Comparison of ENCODE assay signal across 11 cellular contexts in genomic region chr9:92098638-92099037, GRCh38. TPM values are rescaled to one million over a fixed set of nuclear protein-coding genes. Genes with fewer than 3 reads are reported as not detected.
DNase-seq lines count a peak whose midpoint lies in the region; ATAC-seq and TF ChIP-seq lines count a peak whose summit lies in the region.
"Had no signal": no experiment of that assay in that cellular context is flagged by ENCODE, and none has a peak within 500 bp of the region (broad histone marks: within the 10 kb centered on the region; RNA-seq: fewer than 3 reads in every experiment).

No MANE protein-coding gene starts in this region.

- WGBS in heart right ventricle, 2 donors, result 22 to 58% methylated on average over 1 of the region's 1 CpG
- WGBS in heart left ventricle, 4 donors, result 40 to 66% (median 45%) methylated on average over 1 of the region's 1 CpG
- WGBS in tibial nerve, 2 donors, result 53 to 59% methylated on average over 1 of the region's 1 CpG

- peak overlapping the region in 6 of 10 donors; percentile 25 to 44 (median 27) for H3K4me3 ChIP-seq in heart right ventricle
- peak overlapping the region in 5 of 12 donors; percentile 19 to 49 (median 37) for H3K4me3 ChIP-seq in heart left ventricle
- H3K4me3 ChIP-seq in dorsolateral prefrontal cortex, result peak overlapping the region in 40 of 59 donors; percentile 5 to 60 (median 44)
- peak overlapping the region; percentile 11 to 30 for H3K4me3 ChIP-seq in tibial artery
- H3K4me3 ChIP-seq in tibial nerve, result no peak overlapping the region
- H3K4me3 ChIP-seq: SJSA1 had no signal

- TF ChIP-seq CTCF in heart right ventricle (IDR thresholded peaks at IDR 0.05), result no peak
- TF ChIP-seq CTCF in heart left ventricle (IDR thresholded peaks at IDR 0.05), result no peak
- TF ChIP-seq CTCF in dorsolateral prefrontal cortex (IDR thresholded peaks at IDR 0.05 in 54 of 56, conservative IDR thresholded peaks at IDR 0.05 in 2 of 56; ENCODE audit: low read depth in 1 of 56, partially characterized antibody in 56 of 56), result no peak
- TF ChIP-seq CTCF in tibial artery (IDR thresholded peaks at IDR 0.05), result no peak
- no peak for TF ChIP-seq CTCF in tibial nerve (IDR thresholded peaks at IDR 0.05)

- TF ChIP-seq EP300 in tibial nerve (IDR thresholded peaks at IDR 0.05), result no peak

- peaks cover 0 to 11% (median 0%) of the 10 kb centered on the region in 11 donors for H3K9me3 ChIP-seq in heart right ventricle
- peaks cover 0 to 14% (median 0%) of the 10 kb centered on the region in 12 donors for H3K9me3 ChIP-seq in heart left ventricle
- no peaks in the 10 kb centered on the region for H3K9me3 ChIP-seq in tibial artery
- H3K9me3 ChIP-seq in tibial nerve, result peaks cover 0 to 13% (median 0%) of the 10 kb centered on the region in 4 donors
- H3K9me3 ChIP-seq: SJSA1 had no signal

- no peak for TF ChIP-seq POLR2A in heart left ventricle (IDR thresholded peaks at IDR 0.05)
- TF ChIP-seq POLR2A in tibial nerve (IDR thresholded peaks at IDR 0.05), result no peak

- ATAC-seq in heart right ventricle (no peak), heart left ventricle (no peak), HG03196 (IDR thresholded peaks at IDR 0.05; ENCODE audit: unreplicated experiment) (peak; percentile 61), SK-N-SH treated with all-trans-retinoic acid at 6 μM for 48 hours (no peak)

- intact Hi-C loops in heart right ventricle (cut with DNase I), result no loop called here
- intact Hi-C loops in heart left ventricle (cut with DNase I), result no loop called here
- intact Hi-C loops in dorsolateral prefrontal cortex (cut with DNase I), result no loop called here
- intact Hi-C loops in tibial artery (cut with DNase I; ENCODE audit: low total_unique reads), result no loop called here

- H3K27ac ChIP-seq in heart right ventricle (peak overlapping the region in 1 of 10 donors; percentile 54), heart left ventricle (peak overlapping the region in 2 of 12 donors; percentile 21 to 39), dorsolateral prefrontal cortex (peak overlapping the region in 21 of 59 donors; percentile 2 to 85 (median 50)), tibial artery (no peak overlapping the region), tibial nerve (no peak overlapping the region)
- H3K27ac ChIP-seq: SJSA1 had no signal

- H3K36me3 ChIP-seq in heart right ventricle, result peaks cover 0 to 35% (median 0%) of the 10 kb centered on the region in 9 donors
- H3K36me3 ChIP-seq in heart left ventricle, result peaks cover 0 to 26% (median 7%) of the 10 kb centered on the region in 9 donors
- H3K36me3 ChIP-seq in tibial artery, result peaks cover 14 to 15% (median 15%) of the 10 kb centered on the region in 3 donors
- H3K36me3 ChIP-seq in tibial nerve, result peaks cover 0 to 39% (median 0%) of the 10 kb centered on the region in 3 donors

- peaks cover 0 to 14% (median 0%) of the 10 kb centered on the region in 9 donors for H3K4me1 ChIP-seq in heart right ventricle
- H3K4me1 ChIP-seq in heart left ventricle, result peaks cover 0 to 14% (median 0%) of the 10 kb centered on the region in 12 donors
- H3K4me1 ChIP-seq in tibial artery, result no peaks in the 10 kb centered on the region
- peaks cover 0 to 8% (median 0%) of the 10 kb centered on the region in 4 donors for H3K4me1 ChIP-seq in tibial nerve

- no peaks in the 10 kb centered on the region for H3K27me3 ChIP-seq in heart right ventricle
- no peaks in the 10 kb centered on the region for H3K27me3 ChIP-seq in heart left ventricle
- no peaks in the 10 kb centered on the region for H3K27me3 ChIP-seq in dorsolateral prefrontal cortex
- no peaks in the 10 kb centered on the region for H3K27me3 ChIP-seq in tibial artery
- H3K27me3 ChIP-seq in tibial nerve, result no peaks in the 10 kb centered on the region
- H3K27me3 ChIP-seq: SJSA1 had no signal

- no peak for DNase-seq in heart right ventricle
- no peak for DNase-seq in heart left ventricle
- DNase-seq in dorsolateral prefrontal cortex, result no peak
- DNase-seq in tibial artery, result no peak
- DNase-seq in tibial nerve (ENCODE audit: low spot score in 2 of 2), result no peak
- DNase-seq in NCI-H2081 treated with DMSO at 0.1 percent for 48 hours (lab: John Stamatoyannopoulos, UW), result no peak
- DNase-seq: AML-193, NCI-H446 treated with DMSO at 0.1 percent for 48 hours had no signal

TF ChIP-seq in SK-N-SH treated with all-trans-retinoic acid at 6 μM for 48 hours, 23 proteins besides CTCF, POLR2A, EP300 and RAD21:
- TF ChIP-seq ARNTL (CRISPR knock-in tag; IDR thresholded peaks at IDR 0.05; ENCODE audit: borderline replicate concordance, low read depth) (no peak), BACH2 (CRISPR knock-in tag; IDR thresholded peaks at IDR 0.05; ENCODE audit: borderline replicate concordance) (no peak), ZFP30 (CRISPR knock-in tag; IDR thresholded peaks at IDR 0.05) (no peak), ZC3H10 (CRISPR knock-in tag; IDR thresholded peaks at IDR 0.05) (no peak), OSR1 (CRISPR knock-in tag; IDR thresholded peaks at IDR 0.05) (no peak)

RNA-seq across cellular contexts. Expression of gene SPTLC1, which starts 16.6 kb away (rescaled TPM):
- 10 to 100 TPM; 17.5 to 28.1 (median 23.0) TPM for total RNA-seq in heart right ventricle
- polyA plus RNA-seq in heart right ventricle, result 10 to 100 TPM; 17.1 to 25.5 TPM
- total RNA-seq in heart left ventricle, result 10 to 100 TPM; 18.0 to 41.0 (median 22.1) TPM
- polyA plus RNA-seq in heart left ventricle, result 10 to 100 TPM; 10.6 to 34.8 TPM
- total RNA-seq in dorsolateral prefrontal cortex, result 10 to 100 TPM; 39.1 to 77.8 (median 58.2) TPM
- 10 to 100 TPM; 67.9 to 81.8 (median 76.0) TPM for total RNA-seq in tibial nerve

Comparison
In these comparisons a context has a peak if more than half of its experiments do, and no peak if none do; other contexts are left out.
1. H3K4me3 ChIP-seq: peak in heart right ventricle (6 of 10), dorsolateral prefrontal cortex (40 of 59) and tibial artery (2 of 2); none in tibial nerve (0 of 4).